13 cellular contexts compared by ENCODE assay signal in genomic region chrX:104351173-104351769, GRCh38.
DNase-seq lines count a peak whose midpoint lies in the region; ATAC-seq and TF ChIP-seq lines count a peak whose summit lies in the region.
"Had no signal": no experiment of that assay in that cellular context is flagged by ENCODE, and none has a peak within 500 bp of the region (broad histone marks: within the 10 kb centered on the region; RNA-seq: fewer than 3 reads in every experiment).

No MANE protein-coding gene starts in this region.

- no peak for DNase-seq in stimulated activated naive CD8-positive, alpha-beta T cell treated with anti-CD3 and anti-CD28 coated beads, Interleukin-15, Interleukin-2, amounts not matched to agents 100 U/mL and 50 U/mL, for 24 hours
- no peak for DNase-seq in stimulated activated naive CD8-positive, alpha-beta T cell treated with anti-CD3 and anti-CD28 coated beads, Interleukin-15, amount 100 ng/mL, for 72 hours
- peak; percentile 8 for DNase-seq in SKM-1 treated with dmso at 0.1 percent for 144 hours (lab: John Stamatoyannopoulos, UW; ENCODE audit: unreplicated experiment)
- peak; percentile 79 to 89 for DNase-seq in foreskin keratinocyte
- no peak for DNase-seq in NCI-H1105 treated with DMSO at 0.1 percent for 48 hours (lab: John Stamatoyannopoulos, UW)
- DNase-seq in activated effector memory CD4-positive, alpha-beta T cell treated with Interleukin-2 at 50 U/mL for 16 hours, result no peak
- no peak for DNase-seq in retina
- DNase-seq: hippocampal formation; stimulated activated CD4-positive, alpha-beta T cell treated with anti-CD3 and anti-CD28 coated beads, Interleukin-4, amount 100 ng/mL, for 4 hours had no signal

- peak; percentile 55 for ATAC-seq in stimulated activated naive CD8-positive, alpha-beta T cell treated with anti-CD3 and anti-CD28 coated beads, Interleukin-15, Interleukin-2, amounts not matched to agents 100 U/mL and 50 U/mL, for 24 hours
- no peak for ATAC-seq in stimulated activated naive CD8-positive, alpha-beta T cell treated with anti-CD3 and anti-CD28 coated beads, Interleukin-15, amount 100 ng/mL, for 72 hours
- ATAC-seq in foreskin keratinocyte (peak; percentile 98), GM21529 (IDR thresholded peaks at IDR 0.05; ENCODE audit: unreplicated experiment) (no peak)

- H3K27ac Mint-ChIP-seq in stimulated activated naive CD8-positive, alpha-beta T cell treated with anti-CD3 and anti-CD28 coated beads, Interleukin-15, amount 100 ng/mL, for 72 hours, result peak overlapping the region in 1 of 2 donors; percentile 61

- H3K27me3 Mint-ChIP-seq in stimulated activated naive CD8-positive, alpha-beta T cell treated with anti-CD3 and anti-CD28 coated beads, Interleukin-15, amount 100 ng/mL, for 72 hours, result peaks cover 9% of the 10 kb centered on the region

- H3K4me1 ChIP-seq in foreskin keratinocyte, result peaks cover 15% of the 10 kb centered on the region
- H3K4me1 ChIP-seq: ascending aorta had no signal

- H3K9me3 Mint-ChIP-seq in stimulated activated naive CD8-positive, alpha-beta T cell treated with anti-CD3 and anti-CD28 coated beads, Interleukin-15, amount 100 ng/mL, for 72 hours, result no peaks in the 10 kb centered on the region

- no peak for TF ChIP-seq CTCF in foreskin keratinocyte (conservative IDR thresholded peaks at IDR 0.05)

- no peak overlapping the region for H3K4me3 Mint-ChIP-seq in stimulated activated naive CD8-positive, alpha-beta T cell treated with anti-CD3 and anti-CD28 coated beads, Interleukin-15, amount 100 ng/mL, for 72 hours

- H3K27ac ChIP-seq in foreskin keratinocyte, result no peak overlapping the region
- H3K27ac ChIP-seq: ascending aorta, C4-2B, SJSA1 had no signal

- H3K4me1 Mint-ChIP-seq in stimulated activated naive CD8-positive, alpha-beta T cell treated with anti-CD3 and anti-CD28 coated beads, Interleukin-15, amount 100 ng/mL, for 72 hours, result no peaks in the 10 kb centered on the region

- H3K27me3 ChIP-seq in foreskin keratinocyte, result no peaks in the 10 kb centered on the region
- H3K27me3 ChIP-seq: ascending aorta, SJSA1 had no signal

Comparison
In these comparisons a context has a peak if more than half of its experiments do, and no peak if none do; other contexts are left out.
1. ATAC-seq: peak in stimulated activated naive CD8-positive, alpha-beta T cell treated with anti-CD3 and anti-CD28 coated beads, Interleukin-15, Interleukin-2, amounts not matched to agents 100 U/mL and 50 U/mL, for 24 hours (single experiment) and foreskin keratinocyte (single experiment); none in stimulated activated naive CD8-positive, alpha-beta T cell treated with anti-CD3 and anti-CD28 coated beads, Interleukin-15, amount 100 ng/mL, for 72 hours (single experiment) and GM21529 (single experiment).
2. DNase-seq: peak in SKM-1 treated with dmso at 0.1 percent for 144 hours (single experiment) and foreskin keratinocyte (2 of 2); none in stimulated activated naive CD8-positive, alpha-beta T cell treated with anti-CD3 and anti-CD28 coated beads, Interleukin-15, Interleukin-2, amounts not matched to agents 100 U/mL and 50 U/mL, for 24 hours (single experiment), stimulated activated naive CD8-positive, alpha-beta T cell treated with anti-CD3 and anti-CD28 coated beads, Interleukin-15, amount 100 ng/mL, for 72 hours (0 of 2), NCI-H1105 treated with DMSO at 0.1 percent for 48 hours (single experiment), activated effector memory CD4-positive, alpha-beta T cell treated with Interleukin-2 at 50 U/mL for 16 hours (single experiment) and retina (single experiment).